29 cellular contexts compared by ENCODE assay signal in the genomic region with DNA sequence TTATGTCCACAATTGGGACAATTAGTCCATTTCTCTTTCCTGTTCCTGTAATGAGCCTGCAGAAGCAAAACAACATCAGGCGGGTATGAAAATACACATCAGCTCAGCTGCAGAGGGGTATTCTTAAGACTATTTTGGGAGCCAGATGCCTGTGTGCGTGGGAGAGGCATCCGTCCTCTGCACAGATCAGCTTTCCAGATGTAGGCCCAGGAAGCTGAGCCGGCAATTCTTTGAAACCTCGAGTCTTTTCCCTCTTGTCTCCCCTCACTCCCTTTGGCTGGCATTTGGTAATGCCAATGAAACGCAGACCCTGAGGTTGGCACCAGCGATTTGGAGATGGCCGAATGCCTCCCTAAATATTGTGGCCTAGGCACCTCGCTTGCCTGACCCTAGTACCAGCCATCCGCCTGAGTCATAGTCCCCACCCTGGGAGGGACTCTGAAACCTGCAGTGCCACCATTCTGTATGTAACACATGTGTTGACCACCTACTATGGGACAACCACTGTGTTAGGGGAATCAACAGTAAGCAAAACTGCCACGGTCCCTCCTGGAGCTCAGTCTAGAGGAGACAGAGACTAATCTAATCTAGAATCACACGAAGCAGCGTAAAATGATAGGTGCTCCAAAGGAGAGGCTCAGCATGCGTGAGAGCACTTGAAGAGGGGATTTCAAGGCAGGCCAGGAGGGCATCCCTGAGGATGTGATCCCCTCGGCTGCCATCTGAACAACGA.
"Had no signal": no experiment of that assay in that cellular context is flagged by ENCODE, and none has a peak within 500 bp of the region (broad histone marks: within the 10 kb centered on the region; RNA-seq: fewer than 3 reads in every experiment).

No MANE protein-coding gene starts in this region.

- H3K4me3 ChIP-seq: SJSA1 had no signal

- H3K9me3 ChIP-seq: SJSA1 had no signal

- H3K9me3 Mint-ChIP-seq: activated B cell treated with CpG ODN at 0.5 μM for 24 hours; activated CD4-positive, alpha-beta T cell treated with anti-CD3 and anti-CD28 coated beads, Interleukin-2, amount 10 ng/mL, durations not matched to agents 24 days and 14 days; activated T-cell treated with anti-CD3 and anti-CD28 coated beads, Interleukin-2, amount 50 U/mL, for 24 hours; activated T-helper 1 cell treated with anti-CD3 and anti-CD28 coated beads, Interleukin-12 subunit alpha, Interleukin-12 subunit beta, Interleukin-2, Interleukin-4 antibody, amounts not matched to agents 30 ng/mL and 10 ng/mL and 1 ng/mL, durations not matched to agents 14 hours and 24 hours and 36 hours; T-helper 2 cell treated with Interferon-gamma antibody and Interleukin-4, amounts not matched to agents 5 μg/mL and 100 μg/mL, for 36 hours had no signal

- H3K36me3 ChIP-seq: SJSA1 had no signal

- H3K27ac ChIP-seq: KMS-11, RWPE1, SJSA1 had no signal

- H3K4me1 ChIP-seq: SJSA1 had no signal

- H3K36me3 Mint-ChIP-seq: activated CD8-positive, alpha-beta memory T cell treated with anti-CD3 and anti-CD28 coated beads, Interleukin-2, amount 10 ng/mL, durations not matched to agents 7 days and 5 days; activated naive CD8-positive, alpha-beta T cell; IgD-negative memory B cell had no signal

- H3K4me3 Mint-ChIP-seq: activated B cell treated with CpG ODN at 0.5 μM for 24 hours; activated CD4-positive, alpha-beta T cell treated with anti-CD3 and anti-CD28 coated beads, Interleukin-2, amount 10 ng/mL, durations not matched to agents 24 days and 14 days; activated CD8-positive, alpha-beta memory T cell treated with anti-CD3 and anti-CD28 coated beads, Interleukin-2, amount 10 ng/mL, durations not matched to agents 7 days and 5 days; activated naive CD8-positive, alpha-beta T cell; activated T-cell treated with anti-CD3 and anti-CD28 coated beads, Interleukin-2, amount 50 U/mL, for 24 hours; activated T-helper 1 cell treated with anti-CD3 and anti-CD28 coated beads, Interleukin-12 subunit alpha, Interleukin-12 subunit beta, Interleukin-2, Interleukin-4 antibody, amounts not matched to agents 30 ng/mL and 10 ng/mL and 1 ng/mL, durations not matched to agents 14 hours and 24 hours and 36 hours; IgD-negative memory B cell; T-helper 2 cell treated with Interferon-gamma antibody and Interleukin-4, amounts not matched to agents 5 μg/mL and 100 μg/mL, for 36 hours had no signal

- H3K9ac ChIP-seq: KMS-11 had no signal

- H3K27ac Mint-ChIP-seq: activated B cell treated with CpG ODN at 0.5 μM for 24 hours; activated CD4-positive, alpha-beta T cell treated with anti-CD3 and anti-CD28 coated beads, Interleukin-2, amount 10 ng/mL, durations not matched to agents 24 days and 14 days; activated CD8-positive, alpha-beta memory T cell treated with anti-CD3 and anti-CD28 coated beads, Interleukin-2, amount 10 ng/mL, durations not matched to agents 7 days and 5 days; activated naive CD8-positive, alpha-beta T cell; activated T-cell treated with anti-CD3 and anti-CD28 coated beads, Interleukin-2, amount 50 U/mL, for 24 hours; activated T-helper 1 cell treated with anti-CD3 and anti-CD28 coated beads, Interleukin-12 subunit alpha, Interleukin-12 subunit beta, Interleukin-2, Interleukin-4 antibody, amounts not matched to agents 30 ng/mL and 10 ng/mL and 1 ng/mL, durations not matched to agents 14 hours and 24 hours and 36 hours; IgD-negative memory B cell; T-helper 2 cell treated with Interferon-gamma antibody and Interleukin-4, amounts not matched to agents 5 μg/mL and 100 μg/mL, for 36 hours had no signal

- H3K4me1 Mint-ChIP-seq: activated B cell treated with CpG ODN at 0.5 μM for 24 hours; activated CD4-positive, alpha-beta T cell treated with anti-CD3 and anti-CD28 coated beads, Interleukin-2, amount 10 ng/mL, durations not matched to agents 24 days and 14 days; activated CD8-positive, alpha-beta memory T cell treated with anti-CD3 and anti-CD28 coated beads, Interleukin-2, amount 10 ng/mL, durations not matched to agents 7 days and 5 days; IgD-negative memory B cell had no signal

- ATAC-seq: activated CD8-positive, alpha-beta memory T cell treated with anti-CD3 and anti-CD28 coated beads, Interleukin-2, amount 10 ng/mL, durations not matched to agents 7 days and 5 days; Panc1; SK-N-SH treated with all-trans-retinoic acid at 6 μM for 48 hours had no signal

- DNase-seq: activated B cell treated with CpG ODN at 0.5 μM for 24 hours; activated CD4-positive, alpha-beta T cell treated with anti-CD3 and anti-CD28 coated beads for 1 hour; activated CD4-positive, alpha-beta T cell treated with anti-CD3 and anti-CD28 coated beads, Interleukin-2, amount 10 ng/mL, durations not matched to agents 24 days and 14 days; activated CD4-positive, alpha-beta T cell treated with anti-CD3 and anti-CD28 coated beads, Interleukin-2, amount 50 U/mL, for 48 hours; activated CD8-positive, alpha-beta memory T cell treated with anti-CD3 and anti-CD28 coated beads, Interleukin-2, amount 10 ng/mL, durations not matched to agents 7 days and 5 days; activated effector memory CD4-positive, alpha-beta T cell treated with Interleukin-2 at 50 U/mL for 16 hours; activated naive CD4-positive, alpha-beta T cell; activated T-cell treated with anti-CD3 and anti-CD28 coated beads, Interleukin-2, amount 50 U/mL, for 24 hours; caudate nucleus; NCI-H1092; NCI-H1694; NCI-H2029; NCI-H2107; NCI-H2171 treated with DMSO at 0.1 percent for 48 hours; NCI-H226; NCI-H69; NK-92 treated with Interleukin-12 subunit alpha and Interleukin-12 subunit beta, amount 100 ng/mL, for 24 hours; OCI-M1; SHP77; SW 1271 had no signal

- H3K4me2 ChIP-seq: KMS-11 had no signal

- H3K27me3 Mint-ChIP-seq: activated CD4-positive, alpha-beta T cell treated with anti-CD3 and anti-CD28 coated beads, Interleukin-2, amount 10 ng/mL, durations not matched to agents 24 days and 14 days; activated CD8-positive, alpha-beta memory T cell treated with anti-CD3 and anti-CD28 coated beads, Interleukin-2, amount 10 ng/mL, durations not matched to agents 7 days and 5 days had no signal
